21 cellular contexts compared by ENCODE assay signal in the genomic region with DNA sequence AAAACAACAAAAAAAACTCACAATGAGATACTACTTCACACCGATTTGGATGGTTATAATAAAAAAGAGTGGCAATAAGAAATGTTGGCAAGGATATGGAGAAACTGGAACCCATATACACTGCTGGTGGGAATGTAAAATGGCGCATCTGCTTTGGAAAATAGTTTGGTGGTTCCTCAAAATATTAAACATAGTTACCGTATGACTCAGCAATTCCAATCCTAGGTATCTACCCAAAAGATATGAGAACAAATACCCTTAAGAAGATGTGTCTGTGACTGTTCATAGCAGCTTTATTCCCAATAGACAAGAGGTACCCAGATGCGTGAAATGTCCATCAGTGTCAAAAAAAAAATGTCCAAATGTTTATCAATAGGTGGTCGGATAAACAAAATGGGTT.
"Had no signal": no experiment of that assay in that cellular context is flagged by ENCODE, and none has a peak within 500 bp of the region (broad histone marks: within the 10 kb centered on the region; RNA-seq: fewer than 3 reads in every experiment).

No MANE protein-coding gene starts in this region.

- H3K27ac ChIP-seq: colonic mucosa, skin epidermis, thyroid gland, VCaP had no signal

- ATAC-seq: activated naive CD8-positive, alpha-beta T cell treated with anti-CD3 and anti-CD28 coated beads, Interleukin-2, amount 50 U/mL, for 24 hours; activated T-helper 17 cell treated with anti-CD3 and anti-CD28 coated beads, Interleukin-2, amount 50 U/mL, for 72 hours; esophagus mucosa; left ventricle myocardium superior; natural killer cell treated with Interleukin-12 subunit alpha and Interleukin-12 subunit beta and Interleukin-15 and Interleukin-18, amount 100 ng/mL, for 72 hours; stimulated activated naive B cell treated with anti-CD40 and anti-IgM and Interleukin-4, amounts not matched to agents 10 μg/mL and 1 μg/mL and 100 μg/mL, for 72 hours had no signal

- H3K36me3 ChIP-seq: colonic mucosa, thyroid gland had no signal

- H3K27me3 ChIP-seq: colonic mucosa, thyroid gland had no signal

- H3K4me1 ChIP-seq: colonic mucosa, thyroid gland had no signal

- H3K4me3 Mint-ChIP-seq: activated naive CD4-positive, alpha-beta T cell treated with anti-CD3 and anti-CD28 coated beads for 36 hours; activated naive CD8-positive, alpha-beta T cell treated with anti-CD3 and anti-CD28 coated beads, Interleukin-2, amount 50 U/mL, for 24 hours; activated T-helper 17 cell treated with anti-CD3 and anti-CD28 coated beads, Interleukin-2, amount 50 U/mL, for 72 hours; natural killer cell treated with Interleukin-12 subunit alpha and Interleukin-12 subunit beta and Interleukin-15 and Interleukin-18, amount 100 ng/mL, for 72 hours; stimulated activated naive B cell treated with anti-CD40 and anti-IgM and Interleukin-4, amounts not matched to agents 10 μg/mL and 1 μg/mL and 100 μg/mL, for 72 hours had no signal

- H3K27ac Mint-ChIP-seq: activated naive CD4-positive, alpha-beta T cell treated with anti-CD3 and anti-CD28 coated beads for 36 hours; activated naive CD8-positive, alpha-beta T cell treated with anti-CD3 and anti-CD28 coated beads, Interleukin-2, amount 50 U/mL, for 24 hours; activated T-helper 17 cell treated with anti-CD3 and anti-CD28 coated beads, Interleukin-2, amount 50 U/mL, for 72 hours; natural killer cell treated with Interleukin-12 subunit alpha and Interleukin-12 subunit beta and Interleukin-15 and Interleukin-18, amount 100 ng/mL, for 72 hours had no signal

- H3K9me3 Mint-ChIP-seq: natural killer cell treated with Interleukin-12 subunit alpha and Interleukin-12 subunit beta and Interleukin-15 and Interleukin-18, amount 100 ng/mL, for 72 hours had no signal

- H3K27me3 Mint-ChIP-seq: activated T-helper 17 cell treated with anti-CD3 and anti-CD28 coated beads, Interleukin-2, amount 50 U/mL, for 72 hours; natural killer cell treated with Interleukin-12 subunit alpha and Interleukin-12 subunit beta and Interleukin-15 and Interleukin-18, amount 100 ng/mL, for 72 hours had no signal

- H3K4me3 ChIP-seq: colonic mucosa, skin epidermis, thyroid gland had no signal

- DNase-seq: activated CD4-positive, alpha-beta T cell treated with anti-CD3 and anti-CD28 coated beads for 1 hour; activated CD4-positive, alpha-beta T cell treated with anti-CD3 and anti-CD28 coated beads, Interleukin-2, amount 50 U/mL, for 4 hours; activated naive CD4-positive, alpha-beta T cell treated with anti-CD3 and anti-CD28 coated beads for 36 hours; activated naive CD8-positive, alpha-beta T cell treated with anti-CD3 and anti-CD28 coated beads, Interleukin-2, amount 50 U/mL, for 24 hours; activated T-cell treated with anti-CD3 and anti-CD28 coated beads for 4 hours; colonic mucosa; hippocampal formation; left ventricle myocardium superior; nucleus accumbens; posterior cingulate gyrus; retina; stimulated activated CD4-positive, alpha-beta T cell treated with anti-CD3 and anti-CD28 coated beads, Interleukin-15, amount 100 ng/mL, for 24 hours; stimulated activated CD4-positive, alpha-beta T cell treated with anti-CD3 and anti-CD28 coated beads, Interleukin-4, amount 100 ng/mL, for 1 hour; stimulated activated naive B cell treated with anti-CD40 and anti-IgM and Interleukin-4, amounts not matched to agents 10 μg/mL and 1 μg/mL and 100 μg/mL, for 72 hours; T-helper 9 cell; thyroid gland had no signal

- H3K9me3 ChIP-seq: colonic mucosa, thyroid gland had no signal
